ENCODE assay signal across 17 cellular contexts in genomic region chr5:74370168-74370567, GRCh38.
DNase-seq lines count a peak whose midpoint lies in the region; ATAC-seq and TF ChIP-seq lines count a peak whose summit lies in the region.
"Had no signal": no experiment of that assay in that cellular context is flagged by ENCODE, and none has a peak within 500 bp of the region (broad histone marks: within the 10 kb centered on the region; RNA-seq: fewer than 3 reads in every experiment).

No MANE protein-coding gene starts in this region.

- H3K27me3 Mint-ChIP-seq in brain = no peaks in the 10 kb centered on the region

- TF ChIP-seq EP300 in gastroesophageal sphincter (IDR thresholded peaks at IDR 0.05) = no peak

- peak; percentile 28 for DNase-seq in GM03348 (ENCODE audit: low spot score)
- DNase-seq in psoas muscle = peak; percentile 30 to 60
- DNase-seq in OCI-M1 (lab: John Stamatoyannopoulos, UW) = no peak
- no peak for DNase-seq in NCI-H1092 (lab: John Stamatoyannopoulos, UW)
- DNase-seq: AML-193, COR-L47, HCEC 1CT, NCI-H1436, NCI-H2029 treated with DMSO at 0.1 percent for 48 hours, NCI-H2171 treated with DMSO at 0.1 percent for 48 hours, NCI-H748 treated with DMSO at 0.1 percent for 48 hours, PC-9 had no signal

- H3K4me1 Mint-ChIP-seq in brain = peaks cover 37% of the 10 kb centered on the region

- peaks cover 0 to 12% (median 0%) of the 10 kb centered on the region in 3 donors for H3K4me1 ChIP-seq in gastroesophageal sphincter
- peaks cover 15% of the 10 kb centered on the region for H3K4me1 ChIP-seq in psoas muscle
- H3K4me1 ChIP-seq: SJSA1 had no signal

- H3K4me3 Mint-ChIP-seq in brain = no peak overlapping the region

- no peaks in the 10 kb centered on the region for H3K36me3 Mint-ChIP-seq in brain

- H3K27me3 ChIP-seq in gastroesophageal sphincter (no peaks in the 10 kb centered on the region), psoas muscle (ENCODE audit: insufficient read depth in 3 of 3, low read length in 2 of 3) (no peaks in the 10 kb centered on the region)
- H3K27me3 ChIP-seq: SJSA1 had no signal

- peak overlapping the region in 4 of 5 experiments; percentile 9 to 52 (median 24) for H3K27ac Mint-ChIP-seq in brain

- peaks cover 3 to 8% (median 4%) of the 10 kb centered on the region in 5 experiments for H3K9me3 Mint-ChIP-seq in brain

- TF ChIP-seq POLR2A in gastroesophageal sphincter (IDR thresholded peaks at IDR 0.05) = no peak

- WGBS in gastroesophageal sphincter (ENCODE audit: low coverage in 1 of 2), 2 donors = 49 to 70% methylated on average over 3 to 4 of the region's 7 CpGs
- WGBS in psoas muscle, 3 donors = 47 to 55% (median 51%) methylated on average over 7 of the region's 7 CpGs

- H3K27ac ChIP-seq in gastroesophageal sphincter (no peak overlapping the region), psoas muscle (no peak overlapping the region)
- H3K27ac ChIP-seq: PC-9, SJSA1 had no signal

- TF ChIP-seq CTCF in brain (conservative IDR thresholded peaks at IDR 0.05) (no peak), gastroesophageal sphincter (IDR thresholded peaks at IDR 0.05) (no peak), psoas muscle (IDR thresholded peaks at IDR 0.05) (no peak)

- ATAC-seq in gastroesophageal sphincter = peak; percentile 50
- no peak for ATAC-seq in psoas muscle
- no peak for ATAC-seq in HG02970 (IDR thresholded peaks at IDR 0.05; ENCODE audit: low FRiP score, unreplicated experiment)
- no peak for ATAC-seq in GM21825 (IDR thresholded peaks at IDR 0.05; ENCODE audit: unreplicated experiment)

- H3K36me3 ChIP-seq in gastroesophageal sphincter (no peaks in the 10 kb centered on the region), psoas muscle (ENCODE audit: insufficient read depth in 1 of 2, low read depth in 1 of 2) (no peaks in the 10 kb centered on the region)
- H3K36me3 ChIP-seq: SJSA1 had no signal

- peaks cover 0 to 13% (median 0%) of the 10 kb centered on the region in 3 donors for H3K9me3 ChIP-seq in gastroesophageal sphincter
- H3K9me3 ChIP-seq in psoas muscle = no peaks in the 10 kb centered on the region
- H3K9me3 ChIP-seq: SJSA1 had no signal

- intact Hi-C loops in psoas muscle (cut with DNase I) = loop anchor here in 1 of 2 donors (5.0 kb wide), 1 partner anchor 83 kb away; no protein-coding TSS in a partner anchor

- H3K4me3 ChIP-seq in gastroesophageal sphincter (no peak overlapping the region), psoas muscle (no peak overlapping the region)
- H3K4me3 ChIP-seq: PC-9, SJSA1 had no signal

Comparison
In these comparisons a context has a peak if more than half of its experiments do, and no peak if none do; other contexts are left out.
1. DNase-seq: peak in GM03348 (single experiment) and psoas muscle (2 of 2); none in OCI-M1 (single experiment) and NCI-H1092 (single experiment).